In genomic region chr13:99374994-99375805, GRCh38 we compare ENCODE assay signal across 9 cellular contexts.
DNase-seq lines count a peak whose midpoint lies in the region; ATAC-seq lines count a peak whose summit lies in the region.
"Had no signal": no experiment of that assay in that cellular context is flagged by ENCODE, and none has a peak within 500 bp of the region (broad histone marks: within the 10 kb centered on the region; RNA-seq: fewer than 3 reads in every experiment).

No MANE protein-coding gene starts in this region.

- peak overlapping the region in 1 of 2 donors; percentile 2 for H3K9ac ChIP-seq in mucosa of rectum (ENCODE audit: low read depth in 1 of 2, low read length in 2 of 2)

- no peaks in the 10 kb centered on the region for H3K9me3 Mint-ChIP-seq in T-helper 1 cell treated with Interleukin-12 subunit alpha and Interleukin-12 subunit beta and Interleukin-4 antibody, amounts not matched to agents 30 μg/mL and 1 μg/mL, for 36 hours
- H3K9me3 Mint-ChIP-seq: nephron had no signal

- H3K4me1 ChIP-seq in mucosa of rectum (ENCODE audit: control insufficient read depth in 2 of 2, insufficient read depth in 2 of 2, low read length in 2 of 2), result peaks cover 3 to 7% of the 10 kb centered on the region in 2 donors

- H3K9me3 ChIP-seq in mucosa of rectum (ENCODE audit: control insufficient read depth in 2 of 2, low read length in 2 of 2), result no peaks in the 10 kb centered on the region

- DNase-seq in LoVo (ENCODE audit: low spot score) (no peak), COLO829 (ENCODE audit: low spot score) (no peak)
- no peak for DNase-seq in stimulated activated CD4-positive, alpha-beta T cell treated with anti-CD3 and anti-CD28 coated beads, Interleukin-4, amount 100 ng/mL, for 4 hours
- no peak for DNase-seq in activated effector memory CD4-positive, alpha-beta T cell treated with anti-CD3 and anti-CD28 coated beads, Interleukin-2, amount 50 U/mL, for 16 hours

- peak overlapping the region; percentile 59 to 73 for H3K27ac ChIP-seq in mucosa of rectum (ENCODE audit: low read depth in 2 of 2, low read length in 2 of 2)

- H3K4me3 ChIP-seq in mucosa of rectum (ENCODE audit: low read length in 2 of 2), result no peak overlapping the region

- H3K4me1 Mint-ChIP-seq in T-helper 1 cell treated with Interleukin-12 subunit alpha and Interleukin-12 subunit beta and Interleukin-4 antibody, amounts not matched to agents 30 μg/mL and 1 μg/mL, for 36 hours (ENCODE audit: low read depth), result peaks cover 48% of the 10 kb centered on the region
- H3K4me1 Mint-ChIP-seq: nephron had no signal

- H3K36me3 Mint-ChIP-seq in T-helper 1 cell treated with Interleukin-12 subunit alpha and Interleukin-12 subunit beta and Interleukin-4 antibody, amounts not matched to agents 30 μg/mL and 1 μg/mL, for 36 hours (ENCODE audit: low read depth), result peaks cover 55% of the 10 kb centered on the region

- peak; percentile 39 for ATAC-seq in GM19023 (IDR thresholded peaks at IDR 0.05; ENCODE audit: unreplicated experiment)
- ATAC-seq in HG02885 (IDR thresholded peaks at IDR 0.05; ENCODE audit: poor library complexity, unreplicated experiment), result peak; percentile 46

- peak overlapping the region; percentile 4 for H3K4me3 Mint-ChIP-seq in T-helper 1 cell treated with Interleukin-12 subunit alpha and Interleukin-12 subunit beta and Interleukin-4 antibody, amounts not matched to agents 30 μg/mL and 1 μg/mL, for 36 hours
- H3K4me3 Mint-ChIP-seq: nephron had no signal

- H3K36me3 ChIP-seq in mucosa of rectum (ENCODE audit: control insufficient read depth in 2 of 2, insufficient read depth in 2 of 2, low read length in 2 of 2), result peaks cover 10 to 13% of the 10 kb centered on the region in 2 donors

- no peaks in the 10 kb centered on the region for H3K27me3 ChIP-seq in mucosa of rectum (ENCODE audit: control insufficient read depth in 2 of 2, insufficient read depth in 2 of 2, low read length in 2 of 2)

- H3K27ac Mint-ChIP-seq in T-helper 1 cell treated with Interleukin-12 subunit alpha and Interleukin-12 subunit beta and Interleukin-4 antibody, amounts not matched to agents 30 μg/mL and 1 μg/mL, for 36 hours, result peak overlapping the region; percentile 12
- H3K27ac Mint-ChIP-seq: nephron had no signal

- H3K27me3 Mint-ChIP-seq in T-helper 1 cell treated with Interleukin-12 subunit alpha and Interleukin-12 subunit beta and Interleukin-4 antibody, amounts not matched to agents 30 μg/mL and 1 μg/mL, for 36 hours (ENCODE audit: low read depth), result peaks cover 7% of the 10 kb centered on the region
